Comparison of ENCODE assay signal across 8 cellular contexts in the genomic region with DNA sequence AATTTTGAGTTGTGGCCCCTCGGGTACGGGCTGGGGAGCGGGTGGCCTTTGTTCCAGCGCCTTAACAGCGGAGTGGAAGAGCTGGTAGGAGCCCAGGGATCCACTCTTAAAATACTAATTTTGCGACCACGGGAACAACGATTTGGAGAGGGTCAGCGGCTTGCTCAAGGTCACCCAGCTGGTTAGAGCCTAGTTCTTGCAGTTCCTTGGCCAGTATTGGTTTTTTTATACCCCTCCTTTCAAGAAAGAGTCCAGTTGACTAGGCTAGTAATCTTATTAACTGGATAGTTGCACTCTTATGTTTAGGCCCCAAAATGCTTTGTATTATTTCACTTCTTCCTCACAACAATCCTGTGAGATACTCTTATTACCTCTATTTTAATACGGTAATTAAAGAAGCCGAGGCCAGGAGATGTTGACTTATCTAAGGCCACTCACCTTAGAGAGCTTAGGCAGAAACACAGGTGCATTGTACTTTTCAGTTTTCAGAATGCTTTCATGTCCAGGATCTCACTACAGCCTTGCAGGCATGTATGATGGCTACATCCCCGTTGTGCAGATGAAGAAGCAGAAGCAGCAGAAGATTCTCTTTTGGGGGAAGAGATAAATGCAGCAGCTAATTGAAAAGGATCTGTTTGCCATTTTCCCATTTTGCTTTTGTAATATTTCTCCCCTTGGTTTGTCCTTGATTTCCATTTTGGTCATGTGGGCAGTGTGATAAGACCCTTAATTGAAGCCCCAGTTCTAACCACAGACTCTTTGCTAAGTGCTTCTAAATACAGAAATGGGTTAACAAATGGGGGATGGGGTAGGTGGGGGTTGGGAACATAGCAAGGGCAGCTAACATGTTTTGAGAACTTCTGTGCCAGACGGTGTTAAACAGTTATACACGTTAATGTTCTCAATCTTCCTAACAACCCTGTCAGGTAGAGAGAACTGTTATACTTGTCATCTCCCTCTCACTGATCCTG. TPM values are rescaled to one million over a fixed set of nuclear protein-coding genes. Genes with fewer than 3 reads are reported as not detected.
A peak's percentile ranks its signal among the peaks of the same experiment; 100 is the strongest.
DNase-seq lines count a peak whose midpoint lies in the region; ATAC-seq and TF ChIP-seq lines count a peak whose summit lies in the region.

No MANE protein-coding gene starts in this region.

- H3K4me1 ChIP-seq in HUES64 (ENCODE audit: insufficient read depth, low read length) (peaks cover 10% of the 10 kb centered on the region), vagina (peaks cover 39% of the 10 kb centered on the region)

- H3K36me3 ChIP-seq in HUES64 (ENCODE audit: insufficient read depth, low read length) = peaks cover 36% of the 10 kb centered on the region
- H3K36me3 ChIP-seq in vagina = no peaks in the 10 kb centered on the region

- WGBS in HUES64 = 10% methylated on average over 12 of the region's 14 CpGs

- no peaks in the 10 kb centered on the region for H3K9me3 Mint-ChIP-seq in memory B cell

- H3K27ac ChIP-seq in HUES64 (ENCODE audit: low read depth, low read length) (peak overlapping the region; percentile 96), vagina (peak overlapping the region; percentile 99)

- H3K4me3 Mint-ChIP-seq in memory B cell = peak overlapping the region; percentile 91

- DNase-seq in AG10803 (ENCODE audit: low read depth) = no peak
- DNase-seq in astrocyte of the spinal cord (ENCODE audit: low read depth, low spot score) = no peak
- no peak for DNase-seq in memory B cell (ENCODE audit: low spot score in 2 of 2)
- DNase-seq in vagina (ENCODE audit: extremely low spot score in 2 of 2) = no peak
- DNase-seq in SHP77 (lab: John Stamatoyannopoulos, UW) = no peak
- no peak for DNase-seq in AG20443 (ENCODE audit: low spot score)
- DNase-seq in amniotic stem cell (lab: John Stamatoyannopoulos, UW) = no peak

- peak overlapping the region; percentile 99 for H3K27ac Mint-ChIP-seq in memory B cell

- TF ChIP-seq POLR2A in vagina (IDR thresholded peaks at IDR 0.05) = no peak

- H3K4me1 Mint-ChIP-seq in memory B cell = peaks cover 39% of the 10 kb centered on the region

- H3K9me3 ChIP-seq in HUES64 (ENCODE audit: insufficient read depth, low read depth, low read length) = no peaks in the 10 kb centered on the region
- no peaks in the 10 kb centered on the region for H3K9me3 ChIP-seq in vagina

- H3K4me3 ChIP-seq in AG10803 (ENCODE audit: low read length) (peak overlapping the region; percentile 80), HUES64 (ENCODE audit: low read length) (peak overlapping the region; percentile 88), astrocyte of the spinal cord (ENCODE audit: low read depth, low read length) (peak overlapping the region; percentile 68), vagina (peak overlapping the region; percentile 70 to 87)

- H3K27me3 ChIP-seq in HUES64 (ENCODE audit: insufficient read depth, low read length) = no peaks in the 10 kb centered on the region
- no peaks in the 10 kb centered on the region for H3K27me3 ChIP-seq in vagina

- no peak for ATAC-seq in memory B cell (ENCODE audit: low read depth)

- intact Hi-C loops in vagina (cut with DNase I) = no loop called here

- in situ Hi-C loops in astrocyte of the spinal cord (cut with HindIII; ENCODE audit: low sequenced_read_pairs) = no loop called here

- H3K9ac ChIP-seq in HUES64 (ENCODE audit: low read depth, low read length) = peak overlapping the region; percentile 89

- TF ChIP-seq CTCF in AG10803 (conservative IDR thresholded peaks at IDR 0.05; ENCODE audit: low read length) = no peak
- TF ChIP-seq CTCF in astrocyte of the spinal cord (IDR thresholded peaks at IDR 0.05; ENCODE audit: low read depth, low read length) = no peak
- TF ChIP-seq CTCF in vagina (IDR thresholded peaks at IDR 0.05) = no peak

- H3K27me3 Mint-ChIP-seq in memory B cell = no peaks in the 10 kb centered on the region

- H3K36me3 Mint-ChIP-seq in memory B cell = peaks cover 17% of the 10 kb centered on the region

RNA-seq across cellular contexts. Expression of a gene that starts 1.4 kb away (rescaled TPM):
- polyA plus RNA-seq in HUES64 (2013, experiment 1 of 2) = 100 TPM
- polyA plus RNA-seq in HUES64 (2013, experiment 2 of 2) = 121 TPM
- 98.0 TPM for total RNA-seq in vagina

RNA-seq across cellular contexts. Expression of a gene that starts 33.8 kb away (rescaled TPM):
- 5.9 TPM for polyA plus RNA-seq in HUES64 (2013, experiment 1 of 2)
- polyA plus RNA-seq in HUES64 (2013, experiment 2 of 2) = 7.7 TPM
- total RNA-seq in vagina = 8.8 TPM
